ENCODE assay signal across 1 cellular context in the genomic region with DNA sequence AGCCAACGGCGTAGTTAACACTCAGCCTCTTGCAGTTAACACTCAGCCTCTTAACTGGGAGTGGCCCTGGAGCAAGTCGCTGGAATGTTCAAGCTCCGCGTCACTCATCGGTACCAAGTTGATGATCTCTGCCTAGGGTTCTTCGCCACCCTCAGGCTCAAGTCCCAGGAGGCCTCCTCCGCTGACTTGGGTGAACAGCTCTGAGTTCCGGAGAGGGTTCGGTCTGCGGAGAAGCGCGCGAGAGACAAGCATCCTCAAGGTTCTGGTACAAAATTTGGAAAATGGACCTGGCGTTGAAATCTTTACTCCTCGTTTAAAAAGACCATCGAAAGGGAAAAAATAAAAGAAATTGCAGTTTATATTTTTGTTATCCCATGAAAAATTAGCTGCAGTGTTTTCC.
TF ChIP-seq lines count a peak whose summit lies in the region.

No MANE protein-coding gene starts in this region.

TF ChIP-seq in WTC11, 78 proteins besides CTCF, POLR2A, EP300 and RAD21 (continued from another document):
- TF ChIP-seq, protein P1, sequence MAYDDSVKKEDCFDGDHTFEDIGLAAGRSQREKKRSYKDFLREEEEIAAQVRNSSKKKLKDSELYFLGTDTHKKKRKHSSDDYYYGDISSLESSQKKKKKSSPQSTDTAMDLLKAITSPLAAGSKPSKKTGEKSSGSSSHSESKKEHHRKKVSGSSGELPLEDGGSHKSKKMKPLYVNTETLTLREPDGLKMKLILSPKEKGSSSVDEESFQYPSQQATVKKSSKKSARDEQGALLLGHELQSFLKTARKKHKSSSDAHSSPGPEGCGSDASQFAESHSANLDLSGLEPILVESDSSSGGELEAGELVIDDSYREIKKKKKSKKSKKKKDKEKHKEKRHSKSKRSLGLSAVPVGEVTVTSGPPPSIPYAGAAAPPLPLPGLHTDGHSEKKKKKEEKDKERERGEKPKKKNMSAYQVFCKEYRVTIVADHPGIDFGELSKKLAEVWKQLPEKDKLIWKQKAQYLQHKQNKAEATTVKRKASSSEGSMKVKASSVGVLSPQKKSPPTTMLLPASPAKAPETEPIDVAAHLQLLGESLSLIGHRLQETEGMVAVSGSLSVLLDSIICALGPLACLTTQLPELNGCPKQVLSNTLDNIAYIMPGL (CRISPR knock-in tag; IDR thresholded peaks at IDR 0.05), result no peak
- TF ChIP-seq, protein P2, sequence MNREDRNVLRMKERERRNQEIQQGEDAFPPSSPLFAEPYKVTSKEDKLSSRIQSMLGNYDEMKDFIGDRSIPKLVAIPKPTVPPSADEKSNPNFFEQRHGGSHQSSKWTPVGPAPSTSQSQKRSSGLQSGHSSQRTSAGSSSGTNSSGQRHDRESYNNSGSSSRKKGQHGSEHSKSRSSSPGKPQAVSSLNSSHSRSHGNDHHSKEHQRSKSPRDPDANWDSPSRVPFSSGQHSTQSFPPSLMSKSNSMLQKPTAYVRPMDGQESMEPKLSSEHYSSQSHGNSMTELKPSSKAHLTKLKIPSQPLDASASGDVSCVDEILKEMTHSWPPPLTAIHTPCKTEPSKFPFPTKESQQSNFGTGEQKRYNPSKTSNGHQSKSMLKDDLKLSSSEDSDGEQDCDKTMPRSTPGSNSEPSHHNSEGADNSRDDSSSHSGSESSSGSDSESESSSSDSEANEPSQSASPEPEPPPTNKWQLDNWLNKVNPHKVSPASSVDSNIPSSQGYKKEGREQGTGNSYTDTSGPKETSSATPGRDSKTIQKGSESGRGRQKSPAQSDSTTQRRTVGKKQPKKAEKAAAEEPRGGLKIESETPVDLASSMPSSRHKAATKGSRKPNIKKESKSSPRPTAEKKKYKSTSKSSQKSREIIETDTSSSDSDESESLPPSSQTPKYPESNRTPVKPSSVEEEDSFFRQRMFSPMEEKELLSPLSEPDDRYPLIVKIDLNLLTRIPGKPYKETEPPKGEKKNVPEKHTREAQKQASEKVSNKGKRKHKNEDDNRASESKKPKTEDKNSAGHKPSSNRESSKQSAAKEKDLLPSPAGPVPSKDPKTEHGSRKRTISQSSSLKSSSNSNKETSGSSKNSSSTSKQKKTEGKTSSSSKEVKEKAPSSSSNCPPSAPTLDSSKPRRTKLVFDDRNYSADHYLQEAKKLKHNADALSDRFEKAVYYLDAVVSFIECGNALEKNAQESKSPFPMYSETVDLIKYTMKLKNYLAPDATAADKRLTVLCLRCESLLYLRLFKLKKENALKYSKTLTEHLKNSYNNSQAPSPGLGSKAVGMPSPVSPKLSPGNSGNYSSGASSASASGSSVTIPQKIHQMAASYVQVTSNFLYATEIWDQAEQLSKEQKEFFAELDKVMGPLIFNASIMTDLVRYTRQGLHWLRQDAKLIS (CRISPR knock-in tag; IDR thresholded peaks at IDR 0.05; ENCODE audit: borderline replicate concordance), result no peak
- TF ChIP-seq ZNF219 (CRISPR knock-in tag; IDR thresholded peaks at IDR 0.05; ENCODE audit: borderline replicate concordance) (no peak), NFE2L1 (CRISPR knock-in tag; IDR thresholded peaks at IDR 0.05) (no peak)
- TF ChIP-seq, protein P3, sequence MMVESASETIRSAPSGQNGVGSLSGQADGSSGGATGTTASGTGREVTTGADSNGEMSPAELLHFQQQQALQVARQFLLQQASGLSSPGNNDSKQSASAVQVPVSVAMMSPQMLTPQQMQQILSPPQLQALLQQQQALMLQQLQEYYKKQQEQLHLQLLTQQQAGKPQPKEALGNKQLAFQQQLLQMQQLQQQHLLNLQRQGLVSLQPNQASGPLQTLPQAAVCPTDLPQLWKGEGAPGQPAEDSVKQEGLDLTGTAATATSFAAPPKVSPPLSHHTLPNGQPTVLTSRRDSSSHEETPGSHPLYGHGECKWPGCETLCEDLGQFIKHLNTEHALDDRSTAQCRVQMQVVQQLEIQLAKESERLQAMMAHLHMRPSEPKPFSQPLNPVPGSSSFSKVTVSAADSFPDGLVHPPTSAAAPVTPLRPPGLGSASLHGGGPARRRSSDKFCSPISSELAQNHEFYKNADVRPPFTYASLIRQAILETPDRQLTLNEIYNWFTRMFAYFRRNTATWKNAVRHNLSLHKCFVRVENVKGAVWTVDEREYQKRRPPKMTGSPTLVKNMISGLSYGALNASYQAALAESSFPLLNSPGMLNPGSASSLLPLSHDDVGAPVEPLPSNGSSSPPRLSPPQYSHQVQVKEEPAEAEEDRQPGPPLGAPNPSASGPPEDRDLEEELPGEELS (CRISPR knock-in tag; IDR thresholded peaks at IDR 0.05), result no peak
